In the genomic region with DNA sequence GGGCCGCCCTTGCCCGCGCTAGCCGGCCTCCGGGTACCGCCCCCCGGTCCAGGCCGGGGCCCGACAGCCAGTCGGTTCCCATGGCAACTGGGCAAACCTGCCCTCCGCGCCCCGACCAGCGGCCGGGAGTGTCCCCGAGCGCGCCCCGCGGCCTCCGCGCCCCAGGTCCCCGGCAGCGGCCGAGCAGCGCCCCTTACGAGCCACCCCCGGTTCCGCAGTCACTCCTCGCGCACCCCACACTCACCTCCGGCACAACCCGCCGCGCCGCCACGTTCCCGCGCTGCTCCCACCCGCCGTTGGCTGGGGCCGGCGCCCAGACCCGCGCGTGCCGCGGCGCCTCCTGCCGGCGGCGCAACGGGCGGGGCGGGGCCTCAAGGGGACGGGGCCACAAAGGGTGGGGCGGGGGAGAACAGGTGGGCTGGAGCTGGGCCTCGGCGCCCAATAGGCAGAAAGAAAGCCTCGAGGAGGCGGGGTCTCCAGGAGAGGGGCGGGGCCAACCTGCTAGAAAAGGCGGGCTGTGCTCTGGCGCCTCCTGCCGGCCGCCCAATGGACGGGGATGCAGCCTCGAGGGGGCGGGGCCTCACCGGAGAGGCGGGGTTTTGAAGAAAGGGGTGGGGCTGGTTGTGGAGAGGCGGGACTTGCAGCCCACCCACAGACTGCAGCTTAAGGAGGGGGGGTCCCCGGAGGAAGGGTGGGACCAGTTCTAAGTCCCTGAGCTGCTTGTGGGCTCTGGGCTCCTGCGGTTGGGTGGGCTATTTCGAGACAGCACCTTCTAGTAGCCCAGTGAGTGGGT, we compare ENCODE assay signal across 8 cellular contexts. TPM values are rescaled to one million over a fixed set of nuclear protein-coding genes. Genes with fewer than 3 reads are reported as not detected.
DNase-seq lines count a peak whose midpoint lies in the region; ATAC-seq and TF ChIP-seq lines count a peak whose summit lies in the region.

A gene with protein sequence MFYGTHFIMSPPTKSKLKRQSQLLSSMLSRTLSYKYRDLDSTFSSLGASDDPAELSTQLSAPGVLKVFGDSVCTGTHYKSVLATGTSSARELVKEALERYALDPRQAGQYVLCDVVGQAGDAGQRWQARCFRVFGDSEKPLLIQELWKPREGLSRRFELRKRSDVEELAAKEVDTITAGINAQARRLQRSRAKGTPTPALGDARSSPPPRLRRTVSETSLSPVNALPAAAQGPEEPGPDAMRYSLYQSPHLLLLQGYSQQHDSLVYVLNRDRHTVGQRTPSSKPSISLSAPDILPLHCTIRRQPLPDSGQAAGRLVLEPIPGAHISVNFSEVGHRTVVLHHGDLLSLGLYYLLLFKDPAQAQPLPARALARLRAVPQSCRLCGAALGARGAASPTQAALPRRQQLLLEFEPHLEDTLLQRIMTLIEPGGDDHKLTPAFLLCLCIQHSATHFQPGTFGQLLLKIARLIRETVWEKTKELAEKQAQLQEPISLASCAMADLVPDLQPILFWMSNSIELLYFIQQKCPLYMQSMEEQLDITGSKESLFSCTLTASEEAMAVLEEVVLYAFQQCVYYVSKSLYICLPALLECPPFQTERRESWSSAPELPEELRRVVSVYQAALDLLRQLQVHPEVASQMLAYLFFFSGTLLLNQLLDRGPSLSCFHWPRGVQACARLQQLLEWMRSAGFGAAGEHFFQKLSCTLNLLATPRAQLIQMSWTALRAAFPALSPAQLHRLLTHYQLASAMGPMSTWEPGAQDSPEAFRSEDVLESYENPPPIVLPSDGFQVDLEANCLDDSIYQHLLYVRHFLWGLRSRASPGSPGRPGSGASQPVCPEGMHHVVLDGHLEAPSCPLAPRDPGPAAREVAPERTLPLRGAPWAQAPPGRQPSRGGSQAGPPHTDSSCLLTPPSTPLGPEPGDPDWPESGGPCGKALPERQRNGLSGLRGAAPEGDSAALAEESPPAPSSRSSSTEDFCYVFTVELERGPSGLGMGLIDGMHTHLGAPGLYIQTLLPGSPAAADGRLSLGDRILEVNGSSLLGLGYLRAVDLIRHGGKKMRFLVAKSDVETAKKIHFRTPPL (minus strand): TSS at position 365 of the 793 bp plus-strand sequence. CDS start 5,577 bp downstream, outside the sequence.

- peaks cover 17% of the 10 kb centered on the region for H3K27me3 Mint-ChIP-seq in activated T-helper 2 cell treated with anti-CD3 and anti-CD28 coated beads, Interferon-gamma antibody, Interleukin-2, Interleukin-4, amounts not matched to agents 10 μg/mL and 5 μg/mL and 100 μg/mL, durations not matched to agents 14 hours and 24 hours and 36 hours (ENCODE audit: low read depth)
- peaks cover 0 to 16% of the 10 kb centered on the region in 2 donors for H3K27me3 Mint-ChIP-seq in natural killer cell (ENCODE audit: low read depth in 2 of 2)
- H3K27me3 Mint-ChIP-seq in stimulated activated memory B cell treated with anti-CD40 and anti-IgM and Interleukin-4, amounts not matched to agents 10 μg/mL and 1 μg/mL and 100 μg/mL, for 72 hours = peaks cover 82% of the 10 kb centered on the region

- no peak within 1 kb of the TSS for H4K8ac ChIP-seq in IMR-90 (ENCODE audit: low read depth in 2 of 2, low read length in 2 of 2)

- peak; percentile 86 for DNase-seq in AG10803 (ENCODE audit: low read depth)
- peak; percentile 74 for DNase-seq in IMR-90
- DNase-seq in OCI-M2 (lab: John Stamatoyannopoulos, UW; ENCODE audit: unreplicated experiment) = peak; percentile 26
- DNase-seq in activated T-helper 2 cell treated with anti-CD3 and anti-CD28 coated beads, Interferon-gamma antibody, Interleukin-2, Interleukin-4, amounts not matched to agents 10 μg/mL and 5 μg/mL and 100 μg/mL, durations not matched to agents 14 hours and 24 hours and 36 hours (ENCODE audit: low spot score) = peak; percentile 84
- DNase-seq in fibroblast of mammary gland (ENCODE audit: low read depth) = peak; percentile 89
- peak; percentile 90 for DNase-seq in natural killer cell

- peak within 1 kb of the TSS; percentile 91 for H2AFZ ChIP-seq in IMR-90 (replicated peaks; ENCODE audit: low read length, poor library complexity)

- BruUV-seq in IMR-90 (replicated peaks; lab: Mats Ljungman, UMichigan) = no TSS peak

- peaks cover 2% of the 10 kb centered on the region; the same call in 1 of the 2 replicates for H3K4me1 ChIP-seq in IMR-90 (ENCODE audit: control insufficient read depth, insufficient read depth, low read length)

- H3K27me3 ChIP-seq in IMR-90 (ENCODE audit: control insufficient read depth, insufficient read depth, low read length) = peaks cover 2% of the 10 kb centered on the region

- peaks cover 4% of the 10 kb centered on the region for H3K4me1 Mint-ChIP-seq in activated T-helper 2 cell treated with anti-CD3 and anti-CD28 coated beads, Interferon-gamma antibody, Interleukin-2, Interleukin-4, amounts not matched to agents 10 μg/mL and 5 μg/mL and 100 μg/mL, durations not matched to agents 14 hours and 24 hours and 36 hours (ENCODE audit: low read depth)
- peaks cover 9 to 14% of the 10 kb centered on the region in 2 donors for H3K4me1 Mint-ChIP-seq in natural killer cell
- H3K4me1 Mint-ChIP-seq in stimulated activated memory B cell treated with anti-CD40 and anti-IgM and Interleukin-4, amounts not matched to agents 10 μg/mL and 1 μg/mL and 100 μg/mL, for 72 hours = peaks cover 16% of the 10 kb centered on the region

- H2BK5ac ChIP-seq in IMR-90 (ENCODE audit: low read depth, low read length, poor library complexity, severe bottlenecking) = no peak within 1 kb of the TSS

- H3K4me3 ChIP-seq in AG10803 (ENCODE audit: low read length) (peak within 1 kb of the TSS; percentile 61), IMR-90 (ENCODE audit: insufficient read depth, low read depth, low read length) (peak within 1 kb of the TSS; percentile 53), fibroblast of mammary gland (ENCODE audit: control insufficient read depth, low read depth, low read length) (peak within 1 kb of the TSS; percentile 53)

- TF ChIP-seq CTCF in AG10803 (conservative IDR thresholded peaks at IDR 0.05; ENCODE audit: low read length) = peak; percentile 64
- peak; percentile 63 for TF ChIP-seq CTCF in IMR-90 (conservative IDR thresholded peaks at IDR 0.05; ENCODE audit: low read depth, low read length)
- TF ChIP-seq CTCF in fibroblast of mammary gland (conservative IDR thresholded peaks at IDR 0.05; ENCODE audit: control insufficient read depth, insufficient read depth, low read depth, low read length) = peak; percentile 67
- TF ChIP-seq CTCF in natural killer cell (IDR thresholded peaks at IDR 0.05) = peak; percentile 72

- H2BK20ac ChIP-seq in IMR-90 (ENCODE audit: low read depth, low read length) = no peak within 1 kb of the TSS

- intact Hi-C loops in IMR-90 (cut with micrococcal nuclease) = loop anchor here (1.0 to 2.0 kb wide), 2 partner anchors 53 to 85 kb away; no protein-coding TSS in a partner anchor
- intact Hi-C loops in activated T-helper 2 cell treated with anti-CD3 and anti-CD28 coated beads, Interferon-gamma antibody, Interleukin-2, Interleukin-4, amounts not matched to agents 10 μg/mL and 5 μg/mL and 100 μg/mL, durations not matched to agents 14 hours and 24 hours and 36 hours (cut with micrococcal nuclease) = loop anchor here (2.0 to 5.0 kb wide), 2 partner anchors 53 to 86 kb away; no protein-coding TSS in a partner anchor
- intact Hi-C loops in natural killer cell (cut with micrococcal nuclease) = loop anchor here (2.0 kb wide), 1 partner anchor 35 kb away; no protein-coding TSS in a partner anchor

- H3K9ac ChIP-seq in IMR-90 (ENCODE audit: low read depth, low read length) = no peak within 1 kb of the TSS

- H3K4me2 ChIP-seq in IMR-90 (ENCODE audit: low read depth, low read length) = peak within 1 kb of the TSS; percentile 22

- H3K4me3 Mint-ChIP-seq in activated T-helper 2 cell treated with anti-CD3 and anti-CD28 coated beads, Interferon-gamma antibody, Interleukin-2, Interleukin-4, amounts not matched to agents 10 μg/mL and 5 μg/mL and 100 μg/mL, durations not matched to agents 14 hours and 24 hours and 36 hours (ENCODE audit: low read depth) = peak within 1 kb of the TSS; percentile 51
- H3K4me3 Mint-ChIP-seq in natural killer cell = peak within 1 kb of the TSS; percentile 76
- no peak within 1 kb of the TSS for H3K4me3 Mint-ChIP-seq in stimulated activated memory B cell treated with anti-CD40 and anti-IgM and Interleukin-4, amounts not matched to agents 10 μg/mL and 1 μg/mL and 100 μg/mL, for 72 hours

- dilution Hi-C loops in IMR-90 (cut with HindIII; ENCODE audit: low sequenced_read_pairs, unreplicated experiment) = no loop called here

- no peaks in the 10 kb centered on the region for H3K9me3 ChIP-seq in IMR-90 (ENCODE audit: control insufficient read depth, insufficient read depth, low read length)

- H3K4ac ChIP-seq in IMR-90 (ENCODE audit: low read depth, low read length) = no peak within 1 kb of the TSS

- H3K9me3 Mint-ChIP-seq in activated T-helper 2 cell treated with anti-CD3 and anti-CD28 coated beads, Interferon-gamma antibody, Interleukin-2, Interleukin-4, amounts not matched to agents 10 μg/mL and 5 μg/mL and 100 μg/mL, durations not matched to agents 14 hours and 24 hours and 36 hours = no peaks in the 10 kb centered on the region
- no peaks in the 10 kb centered on the region for H3K9me3 Mint-ChIP-seq in natural killer cell
- H3K9me3 Mint-ChIP-seq in stimulated activated memory B cell treated with anti-CD40 and anti-IgM and Interleukin-4, amounts not matched to agents 10 μg/mL and 1 μg/mL and 100 μg/mL, for 72 hours = no peaks in the 10 kb centered on the region

- H4K20me1 ChIP-seq in IMR-90 (ENCODE audit: insufficient read depth, low read length) = no peaks in the 10 kb centered on the region

- no peak within 1 kb of the TSS for H3K27ac Mint-ChIP-seq in activated T-helper 2 cell treated with anti-CD3 and anti-CD28 coated beads, Interferon-gamma antibody, Interleukin-2, Interleukin-4, amounts not matched to agents 10 μg/mL and 5 μg/mL and 100 μg/mL, durations not matched to agents 14 hours and 24 hours and 36 hours
- H3K27ac Mint-ChIP-seq in natural killer cell = no peak within 1 kb of the TSS
- no peak within 1 kb of the TSS for H3K27ac Mint-ChIP-seq in stimulated activated memory B cell treated with anti-CD40 and anti-IgM and Interleukin-4, amounts not matched to agents 10 μg/mL and 1 μg/mL and 100 μg/mL, for 72 hours

- no peaks in the 10 kb centered on the region for H3K36me3 ChIP-seq in IMR-90 (ENCODE audit: control insufficient read depth, insufficient read depth, low read length)

- TF ChIP-seq RAD21 in IMR-90 (IDR thresholded peaks at IDR 0.05; ENCODE audit: low read length) = peak; percentile 37

- WGBS in IMR-90 (ENCODE audit: extremely low coverage in 2 of 2, insufficient read length in 1 of 2), 2 experiments = 2% methylated on average over 9 of the region's 75 CpGs; no CpG with 5 or more reads in 1 of the 2 experiments

- no peak within 1 kb of the TSS for H4K91ac ChIP-seq in IMR-90 (ENCODE audit: insufficient read depth, low read depth, low read length)

- H2AK5ac ChIP-seq in IMR-90 (ENCODE audit: low read depth, low read length) = no peak within 1 kb of the TSS

- H2AK9ac ChIP-seq in IMR-90 (replicated peaks; ENCODE audit: low read depth, low read length, poor library complexity) = peak within 1 kb of the TSS; percentile 89

- no peak within 1 kb of the TSS for H2BK15ac ChIP-seq in IMR-90 (ENCODE audit: low read depth, low read length)

- TF ChIP-seq POLR2A in IMR-90 (IDR thresholded peaks at IDR 0.05; ENCODE audit: low read depth, low read length) = no peak

- CTCF ChIA-PET in IMR-90 (lab: Yijun Ruan, JAX) = no interaction called here

- H3K36me3 Mint-ChIP-seq in activated T-helper 2 cell treated with anti-CD3 and anti-CD28 coated beads, Interferon-gamma antibody, Interleukin-2, Interleukin-4, amounts not matched to agents 10 μg/mL and 5 μg/mL and 100 μg/mL, durations not matched to agents 14 hours and 24 hours and 36 hours (ENCODE audit: low read depth) = no peaks in the 10 kb centered on the region
- no peaks in the 10 kb centered on the region for H3K36me3 Mint-ChIP-seq in natural killer cell
- H3K36me3 Mint-ChIP-seq in stimulated activated memory B cell treated with anti-CD40 and anti-IgM and Interleukin-4, amounts not matched to agents 10 μg/mL and 1 μg/mL and 100 μg/mL, for 72 hours = no peaks in the 10 kb centered on the region

- no peak within 1 kb of the TSS for H4K5ac ChIP-seq in IMR-90 (ENCODE audit: low read depth, low read length)

- no peaks in the 10 kb centered on the region for H3K9me1 ChIP-seq in IMR-90 (ENCODE audit: insufficient read depth, low read length)

- POLR2A ChIA-PET in IMR-90 (lab: Charles Lee; ENCODE audit: unreplicated experiment) = no interaction called here

- no peak within 1 kb of the TSS for H3K18ac ChIP-seq in IMR-90 (ENCODE audit: low read depth, low read length)

- H3K14ac ChIP-seq in IMR-90 (replicated peaks; ENCODE audit: low read depth, low read length) = no peak within 1 kb of the TSS

- in situ Hi-C loops in IMR-90 (cut with MboI; ENCODE audit: low sequenced_read_pairs) = no loop called here

- H3K79me1 ChIP-seq in IMR-90 (ENCODE audit: low read depth in 1 of 2, low read length in 2 of 2) = no peaks in the 10 kb centered on the region

- ATAC-seq in GM19351 (IDR thresholded peaks at IDR 0.05; ENCODE audit: unreplicated experiment) (peak; percentile 81), IMR-90 (ENCODE audit: low read depth) (peak; percentile 93), natural killer cell (peak; percentile 96 to 99 (median 97))
- ATAC-seq in stimulated activated memory B cell treated with anti-CD40 and anti-IgM and Interleukin-4, amounts not matched to agents 10 μg/mL and 1 μg/mL and 100 μg/mL, for 72 hours = peak; percentile 75

- H3K27ac ChIP-seq in IMR-90 (ENCODE audit: insufficient read depth, low read length) = no peak within 1 kb of the TSS

- H3K56ac ChIP-seq in IMR-90 (ENCODE audit: extremely low read depth, insufficient read depth, low read length) = no peak within 1 kb of the TSS

- H2BK120ac ChIP-seq in IMR-90 (ENCODE audit: low read depth, low read length) = no peak within 1 kb of the TSS

- H3K23ac ChIP-seq in IMR-90 (ENCODE audit: low read depth, low read length) = 0 out of 2 replicates have a peak within 1 kb of the TSS, but pooled peaks have one; percentile 20

RNA-seq across cellular contexts. Expression of the gene that starts here (rescaled TPM):
- total RNA-seq in IMR-90 (2012; rRNA removed) (0.18 TPM in 1 of 2 replicates, not detected in the other), natural killer cell (not detected)
- polyA plus RNA-seq in IMR-90 (2012; rRNA removed) = 0.36 and 0.48 TPM in 2 replicates
- polyA plus RNA-seq in IMR-90 (2012; cell fraction: cytosol; rRNA removed) = 0.23 and 0.42 TPM in 2 replicates
- 0.49 and 0.70 TPM in 2 replicates for polyA plus RNA-seq in IMR-90 (2012; cell fraction: nucleus; rRNA removed; ENCODE audit: low replicate concordance)
- total RNA-seq in activated T-helper 2 cell treated with anti-CD3 and anti-CD28 coated beads, Interferon-gamma antibody, Interleukin-2, Interleukin-4, amounts not matched to agents 10 μg/mL and 5 μg/mL and 100 μg/mL, durations not matched to agents 14 hours and 24 hours and 36 hours = 0.16 and 0.78 TPM in 2 replicates

Comparison
In these comparisons a context has a peak if more than half of its experiments do, and no peak if none do; other contexts are left out.
1. Peak in DNase-seq, ATAC-seq, H3K4me3 ChIP-seq and H3K4me2 ChIP-seq in IMR-90; RNA of the gene not detected or under 1 TPM.
2. Peak in DNase-seq in activated T-helper 2 cell treated with anti-CD3 and anti-CD28 coated beads, Interferon-gamma antibody, Interleukin-2, Interleukin-4, amounts not matched to agents 10 μg/mL and 5 μg/mL and 100 μg/mL, durations not matched to agents 14 hours and 24 hours and 36 hours; RNA of the gene not detected or under 1 TPM.
3. Peak in DNase-seq and ATAC-seq in natural killer cell; RNA of the gene not detected or under 1 TPM.
4. DNase-seq: peak in every context shown above with its lines; median percentile 90 in natural killer cell; 89 in fibroblast of mammary gland; 86 in AG10803; 84 in activated T-helper 2 cell treated with anti-CD3 and anti-CD28 coated beads, Interferon-gamma antibody, Interleukin-2, Interleukin-4, amounts not matched to agents 10 μg/mL and 5 μg/mL and 100 μg/mL, durations not matched to agents 14 hours and 24 hours and 36 hours; 74 in IMR-90; 26 in OCI-M2.